ENCODE assay signal across 8 cellular contexts in the genomic region with DNA sequence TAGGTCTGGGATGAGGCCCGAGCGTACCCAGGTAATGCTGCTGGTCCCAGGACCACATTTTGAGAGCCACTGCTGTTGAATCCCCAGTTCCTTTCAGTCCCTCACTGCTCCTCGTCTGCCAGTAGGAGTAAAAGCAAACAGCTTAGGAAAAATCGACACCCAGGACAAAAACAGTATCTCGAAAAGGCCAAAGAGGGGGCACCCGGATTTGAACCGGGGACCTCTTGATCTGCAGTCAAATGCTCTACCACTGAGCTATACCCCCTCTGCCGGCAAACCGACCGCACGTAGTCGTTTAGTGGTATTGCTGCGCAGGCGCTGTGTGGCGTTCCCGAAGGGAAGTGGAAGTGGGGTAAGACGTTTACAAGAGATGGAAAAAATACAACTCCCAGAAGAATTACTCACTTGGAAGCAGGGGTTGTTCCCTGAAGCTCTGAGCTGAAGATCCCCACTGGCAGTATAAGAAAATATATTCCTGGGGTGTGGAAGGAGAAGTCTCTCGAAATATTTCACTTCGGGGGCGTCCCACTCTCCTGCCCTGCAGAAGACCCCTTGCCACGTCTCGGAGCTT. TPM values are rescaled to one million over a fixed set of nuclear protein-coding genes. Genes with fewer than 3 reads are reported as not detected.
DNase-seq lines count a peak whose midpoint lies in the region; ATAC-seq and TF ChIP-seq lines count a peak whose summit lies in the region.

No MANE protein-coding gene starts in this region.

- peaks cover 10 to 26% of the 10 kb centered on the region in 2 donors for H3K4me1 ChIP-seq in naive thymus-derived CD4-positive, alpha-beta T cell (ENCODE audit: control insufficient read depth in 2 of 2, insufficient read depth in 2 of 2, low read length in 2 of 2)

- CTCF ChIA-PET in RWPE1 (lab: Yijun Ruan, JAX) = interaction anchor here (0.5 to 4.8 kb wide), 15 partner anchors 10 to 284 kb away, joined by 3 to 91 read pairs (median 5); a partner anchor contains a TSS
- CTCF ChIA-PET in naive thymus-derived CD4-positive, alpha-beta T cell (lab: Charles Lee) = interaction anchor here (0.6 to 6.4 kb wide), 40 partner anchors 11 to 300 kb away, joined by 3 to 124 read pairs (median 7); a partner anchor contains a TSS

- H3K36me3 ChIP-seq in naive thymus-derived CD4-positive, alpha-beta T cell (ENCODE audit: control insufficient read depth in 2 of 3, insufficient read depth in 3 of 3, low read length in 3 of 3) = peaks cover 0 to 8% (median 0%) of the 10 kb centered on the region in 3 experiments

- peak overlapping the region; percentile 91 for H3K4me3 ChIP-seq in naive thymus-derived CD4-positive, alpha-beta T cell (ENCODE audit: low read length)

- peak overlapping the region; percentile 90 for H3K27ac ChIP-seq in RWPE1
- H3K27ac ChIP-seq in naive thymus-derived CD4-positive, alpha-beta T cell (ENCODE audit: low read depth, low read length) = peak overlapping the region; percentile 61

- peaks cover 0 to 17% (median 9%) of the 10 kb centered on the region in 7 donors for H3K9me3 Mint-ChIP-seq in CD14-positive monocyte
- H3K9me3 Mint-ChIP-seq in naive thymus-derived CD4-positive, alpha-beta T cell = peaks cover 0 to 21% (median 0%) of the 10 kb centered on the region in 11 donors

- H3K27me3 Mint-ChIP-seq in CD14-positive monocyte (ENCODE audit: low read depth in 3 of 3) = peaks cover 39 to 43% (median 41%) of the 10 kb centered on the region in 3 donors
- peaks cover 0 to 54% (median 4%) of the 10 kb centered on the region in 5 donors for H3K27me3 Mint-ChIP-seq in naive thymus-derived CD4-positive, alpha-beta T cell

- peaks cover 3 to 11% of the 10 kb centered on the region in 2 donors for H3K36me3 Mint-ChIP-seq in CD14-positive monocyte
- peaks cover 0 to 16% (median 0%) of the 10 kb centered on the region in 5 donors for H3K36me3 Mint-ChIP-seq in naive thymus-derived CD4-positive, alpha-beta T cell

- peaks cover 39% of the 10 kb centered on the region for H3K4me1 Mint-ChIP-seq in CD14-positive monocyte
- H3K4me1 Mint-ChIP-seq in naive thymus-derived CD4-positive, alpha-beta T cell = peaks cover 29 to 51% (median 38%) of the 10 kb centered on the region in 7 donors

- no peak for TF ChIP-seq CTCF in CD14-positive monocyte (IDR thresholded peaks at IDR 0.05)
- no peak for TF ChIP-seq CTCF in RWPE1 (conservative IDR thresholded peaks at IDR 0.05; ENCODE audit: low read depth)

- DNase-seq in CD14-positive monocyte (ENCODE audit: low spot score) (peak; percentile 94), LoVo (ENCODE audit: low spot score) (peak; percentile 78), RWPE1 (ENCODE audit: low spot score) (peak; percentile 84), fibroblast of peridontal ligament (ENCODE audit: extremely low read depth) (peak; percentile 92)
- peak; percentile 87 for DNase-seq in activated T-helper 9 cell treated with anti-CD3 and anti-CD28 coated beads, Interleukin-2, amount 50 U/mL, for 16 hours (ENCODE audit: low read depth)
- peak; percentile 87 to 96 (median 91) for DNase-seq in naive thymus-derived CD4-positive, alpha-beta T cell
- DNase-seq in stimulated activated CD8-positive, alpha-beta memory T cell treated with anti-CD3 and anti-CD28 coated beads, Interleukin-7, amount 100 ng/mL, for 48 hours (ENCODE audit: extremely low read depth in 1 of 2, low read depth in 1 of 2) = peak; percentile 74 to 79

- peak; percentile 52 for ATAC-seq in GM21423 (IDR thresholded peaks at IDR 0.05; ENCODE audit: unreplicated experiment)
- peak; percentile 74 for ATAC-seq in naive thymus-derived CD4-positive, alpha-beta T cell

- intact Hi-C loops in CD14-positive monocyte (cut with micrococcal nuclease) = loop anchor here (5.0 to 10.0 kb wide), 3 partner anchors 171 to 279 kb away; a partner anchor contains a TSS
- intact Hi-C loops in naive thymus-derived CD4-positive, alpha-beta T cell (cut with micrococcal nuclease) = loop anchor here (1.0 to 10.0 kb wide), 23 partner anchors 11 to 479 kb away; a partner anchor contains a TSS

- peak overlapping the region; percentile 79 to 96 (median 94) for H3K27ac Mint-ChIP-seq in CD14-positive monocyte
- H3K27ac Mint-ChIP-seq in naive thymus-derived CD4-positive, alpha-beta T cell = peak overlapping the region; percentile 92 to 100 (median 98)

- POLR2A ChIA-PET in RWPE1 (lab: Yijun Ruan, JAX; ENCODE audit: low non-redundant PET) = interaction anchor here (0.7 kb wide), 1 partner anchor 285 kb away, joined by 3 read pairs; no protein-coding TSS in a partner anchor
- POLR2A ChIA-PET in naive thymus-derived CD4-positive, alpha-beta T cell (lab: Charles Lee) = interaction anchor here (0.6 to 4.6 kb wide), 31 partner anchors 9 to 300 kb away, joined by 3 to 43 read pairs (median 7); a partner anchor contains a TSS

- no peaks in the 10 kb centered on the region for H3K9me3 ChIP-seq in naive thymus-derived CD4-positive, alpha-beta T cell (ENCODE audit: control insufficient read depth in 2 of 3, low read length in 3 of 3)

- peak overlapping the region; percentile 99 to 100 for H3K4me3 Mint-ChIP-seq in CD14-positive monocyte
- peak overlapping the region; percentile 93 to 100 (median 98) for H3K4me3 Mint-ChIP-seq in naive thymus-derived CD4-positive, alpha-beta T cell

- no peaks in the 10 kb centered on the region for H3K27me3 ChIP-seq in naive thymus-derived CD4-positive, alpha-beta T cell (ENCODE audit: control insufficient read depth in 2 of 2, insufficient read depth in 2 of 2, low read length in 2 of 2)

RNA-seq across cellular contexts. Expression of a gene that starts 2.2 kb away (rescaled TPM):
- polyA plus RNA-seq in CD14-positive monocyte = not detected
- total RNA-seq in naive thymus-derived CD4-positive, alpha-beta T cell = 10 to 100 TPM in 4 of 5 experiments, 1 to 10 TPM in 1; 2.3 to 55.7 (median 31.8) TPM
- 10 to 100 TPM; 19.3 to 22.5 TPM for polyA plus RNA-seq in naive thymus-derived CD4-positive, alpha-beta T cell

RNA-seq across cellular contexts. Expression of a gene that starts 12.3 kb away (rescaled TPM):
- polyA plus RNA-seq in CD14-positive monocyte = not detected
- under 1 TPM in 2 of 5 experiments, not detected in 3; 0.34 to 0.78 TPM for total RNA-seq in naive thymus-derived CD4-positive, alpha-beta T cell
- under 1 TPM in 1 of 2 donors, not detected in 1; 0.15 TPM for polyA plus RNA-seq in naive thymus-derived CD4-positive, alpha-beta T cell

RNA-seq across cellular contexts. Expression of a gene that starts 43.8 kb away (rescaled TPM):
- polyA plus RNA-seq in CD14-positive monocyte = under 1 TPM; 0.13 to 0.31 TPM
- total RNA-seq in naive thymus-derived CD4-positive, alpha-beta T cell = 10 to 100 TPM; 10.7 to 22.0 (median 12.8) TPM
- polyA plus RNA-seq in naive thymus-derived CD4-positive, alpha-beta T cell = 1 to 10 TPM in 1 of 2 donors, under 1 TPM in 1; 0.39 to 1.9 TPM

RNA-seq across cellular contexts. Expression of a gene that starts 46.5 kb away (rescaled TPM):
- 1,000 to 10,000 TPM; 1,069 to 1,232 TPM for polyA plus RNA-seq in CD14-positive monocyte
- total RNA-seq in naive thymus-derived CD4-positive, alpha-beta T cell = 1,000 to 10,000 TPM; 1,932 to 3,942 (median 3,777) TPM
- 1,000 to 10,000 TPM; 4,326 to 4,957 TPM for polyA plus RNA-seq in naive thymus-derived CD4-positive, alpha-beta T cell

Comparison
In these comparisons a context has a peak if more than half of its experiments do, and no peak if none do; other contexts are left out.
1. Peak in every context shown above with its lines: DNase-seq, ATAC-seq, H3K4me3 ChIP-seq and H3K27ac ChIP-seq.
2. RNA of a gene that starts 2.2 kb away (polyA plus RNA-seq): 19.3 to 22.5 TPM in naive thymus-derived CD4-positive, alpha-beta T cell; not detected in CD14-positive monocyte; every median in the first group is over 10 times any median in the second.